In the genomic region with DNA sequence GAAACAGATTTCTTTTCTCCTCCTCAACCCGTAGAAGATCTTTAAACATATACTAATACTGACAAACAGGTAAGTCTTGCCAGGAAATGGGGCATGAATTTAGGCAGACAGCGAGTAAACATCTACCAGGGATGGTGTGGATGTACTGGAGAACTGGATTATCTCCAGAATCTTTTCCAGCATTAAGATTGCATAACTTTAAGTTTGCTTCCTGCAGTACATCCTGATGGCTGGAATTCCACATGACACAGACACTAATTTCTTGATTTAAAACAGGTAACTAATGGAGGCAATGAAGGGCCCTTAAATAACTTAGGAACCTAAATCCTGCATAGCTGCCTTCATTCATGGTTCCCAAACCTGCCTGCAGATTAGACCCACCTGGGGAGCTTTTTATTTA, we compare ENCODE assay signal across 31 cellular contexts. TPM values are rescaled to one million over a fixed set of nuclear protein-coding genes. Genes with fewer than 3 reads are reported as not detected.
"Had no signal": no experiment of that assay in that cellular context is flagged by ENCODE, and none has a peak within 500 bp of the region (broad histone marks: within the 10 kb centered on the region; RNA-seq: fewer than 3 reads in every experiment).

No MANE protein-coding gene starts in this region.

- H3K4me1 Mint-ChIP-seq: activated CD4-positive, alpha-beta memory T cell treated with anti-CD3 and anti-CD28 coated beads, Interleukin-2, amount 10 ng/mL, durations not matched to agents 7 days and 5 days; activated CD4-positive, alpha-beta T cell treated with anti-CD3 and anti-CD28 coated beads, Interleukin-2, amount 10 ng/mL, durations not matched to agents 24 days and 14 days; activated naive CD8-positive, alpha-beta T cell treated with anti-CD3 and anti-CD28 coated beads, Interleukin-2, amount 50 U/mL, for 24 hours; memory B cell had no signal

- H3K4me3 Mint-ChIP-seq: activated CD4-positive, alpha-beta memory T cell treated with anti-CD3 and anti-CD28 coated beads, Interleukin-2, amount 10 ng/mL, durations not matched to agents 7 days and 5 days; activated CD4-positive, alpha-beta T cell treated with anti-CD3 and anti-CD28 coated beads, Interleukin-2, amount 10 ng/mL, durations not matched to agents 24 days and 14 days; activated naive CD8-positive, alpha-beta T cell treated with anti-CD3 and anti-CD28 coated beads, Interleukin-2, amount 50 U/mL, for 24 hours; activated T-cell treated with anti-CD3 and anti-CD28 coated beads, Interleukin-2, amount 50 U/mL, for 72 hours; memory B cell; natural killer cell treated with Interleukin-12 subunit alpha and Interleukin-12 subunit beta and Interleukin-15 and Interleukin-18, amount 100 ng/mL, for 72 hours had no signal

- H3K27me3 ChIP-seq: body of pancreas, gastrocnemius medialis, neutrophil, pancreas, thyroid gland, upper lobe of right lung had no signal

- DNase-seq: activated CD4-positive, alpha-beta memory T cell treated with anti-CD3 and anti-CD28 coated beads, Interleukin-2, amount 10 ng/mL, durations not matched to agents 7 days and 5 days; activated CD4-positive, alpha-beta T cell treated with anti-CD3 and anti-CD28 coated beads, Interleukin-2, amount 10 ng/mL, durations not matched to agents 24 days and 14 days; activated gamma-delta T cell; activated naive CD4-positive, alpha-beta T cell treated with anti-CD3 and anti-CD28 coated beads, Interleukin-2, amount 50 U/mL, for 16 hours; activated naive CD8-positive, alpha-beta T cell treated with anti-CD3 and anti-CD28 coated beads, Interleukin-2, amount 50 U/mL, for 24 hours; activated T-cell treated with anti-CD3 and anti-CD28 coated beads, Interleukin-2, amount 50 U/mL, for 72 hours; anterior cingulate cortex; body of pancreas; effector CD8-positive, alpha-beta T cell; gastrocnemius medialis; hypothalamus; left cardiac atrium; pancreas; psoas muscle; right cardiac atrium; stimulated activated CD4-positive, alpha-beta T cell treated with anti-CD3 and anti-CD28 coated beads, Interleukin-12 subunit alpha, Interleukin-12 subunit beta, amount 100 ng/mL, for 4 hours; stimulated activated CD4-positive, alpha-beta T cell treated with anti-CD3 and anti-CD28 coated beads, Interleukin-4, amount 100 ng/mL, for 4 hours; stimulated activated naive CD8-positive, alpha-beta T cell treated with anti-CD3 and anti-CD28 coated beads, Interleukin-15, Interleukin-2, amounts not matched to agents 100 U/mL and 50 U/mL, for 24 hours; T-helper 2 cell; thyroid gland; upper lobe of right lung had no signal

- H3K27me3 Mint-ChIP-seq: activated CD4-positive, alpha-beta memory T cell treated with anti-CD3 and anti-CD28 coated beads, Interleukin-2, amount 10 ng/mL, durations not matched to agents 7 days and 5 days; activated CD4-positive, alpha-beta T cell treated with anti-CD3 and anti-CD28 coated beads, Interleukin-2, amount 10 ng/mL, durations not matched to agents 24 days and 14 days; activated naive CD8-positive, alpha-beta T cell treated with anti-CD3 and anti-CD28 coated beads, Interleukin-2, amount 50 U/mL, for 24 hours; memory B cell; natural killer cell treated with Interleukin-12 subunit alpha and Interleukin-12 subunit beta and Interleukin-15 and Interleukin-18, amount 100 ng/mL, for 72 hours had no signal

- H3K4me1 ChIP-seq: body of pancreas, gastrocnemius medialis, pancreas, psoas muscle, thyroid gland, upper lobe of right lung had no signal

- H3K27ac ChIP-seq: body of pancreas, gastrocnemius medialis, neutrophil, pancreas, psoas muscle, thyroid gland, upper lobe of right lung had no signal

- ATAC-seq: activated CD4-positive, CD25-positive, alpha-beta regulatory T cell treated with anti-CD3 and anti-CD28 coated beads, Interleukin-2, amount 50 U/mL, for 24 hours; activated naive CD8-positive, alpha-beta T cell treated with anti-CD3 and anti-CD28 coated beads, Interleukin-2, amount 50 U/mL, for 24 hours; activated T-cell treated with anti-CD3 and anti-CD28 coated beads, Interleukin-2, amount 50 U/mL, for 72 hours; body of pancreas; gastrocnemius medialis; left cardiac atrium; natural killer cell treated with Interleukin-12 subunit alpha and Interleukin-12 subunit beta and Interleukin-15 and Interleukin-18, amount 100 ng/mL, for 72 hours; pancreas; psoas muscle; right cardiac atrium; stimulated activated naive CD8-positive, alpha-beta T cell treated with anti-CD3 and anti-CD28 coated beads, Interleukin-15, Interleukin-2, amounts not matched to agents 100 U/mL and 50 U/mL, for 24 hours; upper lobe of right lung had no signal

- H3K4me3 ChIP-seq: body of pancreas, gastrocnemius medialis, pancreas, psoas muscle, thyroid gland, upper lobe of right lung had no signal

- H3K36me3 Mint-ChIP-seq: natural killer cell treated with Interleukin-12 subunit alpha and Interleukin-12 subunit beta and Interleukin-15 and Interleukin-18, amount 100 ng/mL, for 72 hours had no signal

- H3K36me3 ChIP-seq: gastrocnemius medialis, neutrophil, pancreas, thyroid gland, upper lobe of right lung had no signal

- H3K27ac Mint-ChIP-seq: activated CD4-positive, alpha-beta memory T cell treated with anti-CD3 and anti-CD28 coated beads, Interleukin-2, amount 10 ng/mL, durations not matched to agents 7 days and 5 days; activated CD4-positive, alpha-beta T cell treated with anti-CD3 and anti-CD28 coated beads, Interleukin-2, amount 10 ng/mL, durations not matched to agents 24 days and 14 days; activated naive CD8-positive, alpha-beta T cell treated with anti-CD3 and anti-CD28 coated beads, Interleukin-2, amount 50 U/mL, for 24 hours; activated T-cell treated with anti-CD3 and anti-CD28 coated beads, Interleukin-2, amount 50 U/mL, for 72 hours; memory B cell; natural killer cell treated with Interleukin-12 subunit alpha and Interleukin-12 subunit beta and Interleukin-15 and Interleukin-18, amount 100 ng/mL, for 72 hours had no signal

- H3K9me3 Mint-ChIP-seq: activated CD4-positive, alpha-beta memory T cell treated with anti-CD3 and anti-CD28 coated beads, Interleukin-2, amount 10 ng/mL, durations not matched to agents 7 days and 5 days; activated CD4-positive, alpha-beta T cell treated with anti-CD3 and anti-CD28 coated beads, Interleukin-2, amount 10 ng/mL, durations not matched to agents 24 days and 14 days; activated naive CD8-positive, alpha-beta T cell treated with anti-CD3 and anti-CD28 coated beads, Interleukin-2, amount 50 U/mL, for 24 hours; activated T-cell treated with anti-CD3 and anti-CD28 coated beads, Interleukin-2, amount 50 U/mL, for 72 hours; memory B cell; natural killer cell treated with Interleukin-12 subunit alpha and Interleukin-12 subunit beta and Interleukin-15 and Interleukin-18, amount 100 ng/mL, for 72 hours had no signal

- H3K9me3 ChIP-seq: body of pancreas, gastrocnemius medialis, neutrophil, pancreas, psoas muscle, thyroid gland, upper lobe of right lung had no signal

RNA-seq across cellular contexts. Expression of a gene that starts 58.3 kb away (rescaled TPM):
- total RNA-seq: activated CD4-positive, alpha-beta memory T cell treated with anti-CD3 and anti-CD28 coated beads, Interleukin-2, amount 10 ng/mL, durations not matched to agents 7 days and 5 days; activated CD4-positive, alpha-beta T cell treated with anti-CD3 and anti-CD28 coated beads, Interleukin-2, amount 10 ng/mL, durations not matched to agents 24 days and 14 days; activated T-cell treated with anti-CD3 and anti-CD28 coated beads, Interleukin-2, amount 50 U/mL, for 72 hours; body of pancreas; cardiac septum; chondrocyte; gastrocnemius medialis; left cardiac atrium; lower leg skin; natural killer cell treated with Interleukin-12 subunit alpha and Interleukin-12 subunit beta and Interleukin-15 and Interleukin-18, amount 100 ng/mL, for 72 hours; pancreas; psoas muscle; right cardiac atrium; skeletal muscle tissue; subcutaneous adipose tissue; thyroid gland; upper lobe of right lung had no signal
- polyA plus RNA-seq: esophagus, pancreas, psoas muscle, right cardiac atrium had no signal
